ENCODE assay signal across 8 cellular contexts in genomic region chr14:77799863-77800730, GRCh38. TPM values are rescaled to one million over a fixed set of nuclear protein-coding genes. Genes with fewer than 3 reads are reported as not detected.
DNase-seq lines count a peak whose midpoint lies in the region; ATAC-seq and TF ChIP-seq lines count a peak whose summit lies in the region.

Gene ADCK1, plus strand, starts transcription at chr14:77800109. Its CDS starts 18,870 bp downstream, at chr14:77818979.

- H3K27ac ChIP-seq in DOHH2 (ENCODE audit: low read depth, low read length) (peak within 1 kb of the TSS; percentile 34; the same call in 1 of the 2 replicates), Peyer's patch (peak within 1 kb of the TSS; percentile 69 to 96 (median 86))
- peak within 1 kb of the TSS; percentile 81 for H3K27ac ChIP-seq in naive thymus-derived CD4-positive, alpha-beta T cell (ENCODE audit: low read depth, low read length)

- ATAC-seq in GM21737 (IDR thresholded peaks at IDR 0.05; ENCODE audit: unreplicated experiment), result peak; percentile 93
- peak; percentile 94 for ATAC-seq in naive thymus-derived CD4-positive, alpha-beta T cell
- ATAC-seq in stimulated activated naive B cell treated with anti-CD40 and anti-IgM and Interleukin-4, amounts not matched to agents 10 μg/mL and 1 μg/mL and 100 μg/mL, for 72 hours (replicated peaks), result peak; percentile 95 to 96

- CTCF ChIA-PET in naive thymus-derived CD4-positive, alpha-beta T cell (lab: Charles Lee), result no interaction called here

- H3K4me1 ChIP-seq in DOHH2 (ENCODE audit: control insufficient read depth, low read length) (peaks cover 16% of the 10 kb centered on the region), Peyer's patch (no peaks in the 10 kb centered on the region)
- H3K4me1 ChIP-seq in naive thymus-derived CD4-positive, alpha-beta T cell (ENCODE audit: control insufficient read depth in 2 of 2, insufficient read depth in 2 of 2, low read length in 2 of 2), result no peaks in the 10 kb centered on the region

- H3K4me3 Mint-ChIP-seq in activated T-helper 1 cell treated with anti-CD3 and anti-CD28 coated beads, Interleukin-12 subunit alpha, Interleukin-12 subunit beta, Interleukin-2, Interleukin-4 antibody, amounts not matched to agents 30 ng/mL and 10 ng/mL and 1 ng/mL, durations not matched to agents 14 hours and 24 hours and 36 hours, result peak within 1 kb of the TSS; percentile 88
- H3K4me3 Mint-ChIP-seq in naive thymus-derived CD4-positive, alpha-beta T cell, result peak within 1 kb of the TSS; percentile 83 to 89 (median 87)
- peak within 1 kb of the TSS; percentile 93 to 96 for H3K4me3 Mint-ChIP-seq in stimulated activated naive B cell treated with anti-CD40 and anti-IgM and Interleukin-4, amounts not matched to agents 10 μg/mL and 1 μg/mL and 100 μg/mL, for 72 hours

- peak; percentile 52 to 67 for TF ChIP-seq POLR2A in Peyer's patch (IDR thresholded peaks at IDR 0.05)

- H3K27me3 ChIP-seq in DOHH2 (ENCODE audit: control insufficient read depth, low read length), result no peaks in the 10 kb centered on the region
- no peaks in the 10 kb centered on the region for H3K27me3 ChIP-seq in Peyer's patch
- no peaks in the 10 kb centered on the region for H3K27me3 ChIP-seq in naive thymus-derived CD4-positive, alpha-beta T cell (ENCODE audit: control insufficient read depth in 2 of 2, insufficient read depth in 2 of 2, low read length in 2 of 2)

- H3K36me3 ChIP-seq in DOHH2 (ENCODE audit: control insufficient read depth, low read length) (no peaks in the 10 kb centered on the region; the same call in 1 of the 2 replicates), Peyer's patch (no peaks in the 10 kb centered on the region)
- no peaks in the 10 kb centered on the region for H3K36me3 ChIP-seq in naive thymus-derived CD4-positive, alpha-beta T cell (ENCODE audit: control insufficient read depth in 2 of 3, insufficient read depth in 3 of 3, low read length in 3 of 3)

- H3K36me3 Mint-ChIP-seq in activated T-helper 1 cell treated with anti-CD3 and anti-CD28 coated beads, Interleukin-12 subunit alpha, Interleukin-12 subunit beta, Interleukin-2, Interleukin-4 antibody, amounts not matched to agents 30 ng/mL and 10 ng/mL and 1 ng/mL, durations not matched to agents 14 hours and 24 hours and 36 hours (ENCODE audit: low read depth), result no peaks in the 10 kb centered on the region
- no peaks in the 10 kb centered on the region for H3K36me3 Mint-ChIP-seq in naive thymus-derived CD4-positive, alpha-beta T cell
- H3K36me3 Mint-ChIP-seq in stimulated activated naive B cell treated with anti-CD40 and anti-IgM and Interleukin-4, amounts not matched to agents 10 μg/mL and 1 μg/mL and 100 μg/mL, for 72 hours, result no peaks in the 10 kb centered on the region

- DNase-seq in KG1 (lab: John Stamatoyannopoulos, UW), result peak; percentile 84
- peak; percentile 94 to 97 (median 94) for DNase-seq in Peyer's patch
- DNase-seq in activated T-helper 1 cell treated with anti-CD3 and anti-CD28 coated beads, Interleukin-12 subunit alpha, Interleukin-12 subunit beta, Interleukin-2, Interleukin-4 antibody, amounts not matched to agents 30 ng/mL and 10 ng/mL and 1 ng/mL, durations not matched to agents 14 hours and 24 hours and 36 hours (ENCODE audit: low spot score), result peak; percentile 81
- DNase-seq in fibroblast of gingiva (ENCODE audit: low read depth), result peak; percentile 74
- DNase-seq in naive thymus-derived CD4-positive, alpha-beta T cell, result peak; percentile 74 to 87 (median 84)
- peak; percentile 82 for DNase-seq in stimulated activated naive B cell treated with anti-CD40 and anti-IgM and Interleukin-4, amounts not matched to agents 10 μg/mL and 1 μg/mL and 100 μg/mL, for 72 hours

- H3F3A ChIP-seq in DOHH2 (ENCODE audit: control insufficient read depth, insufficient read depth), result no peaks in the 10 kb centered on the region

- H3K27me3 Mint-ChIP-seq in activated T-helper 1 cell treated with anti-CD3 and anti-CD28 coated beads, Interleukin-12 subunit alpha, Interleukin-12 subunit beta, Interleukin-2, Interleukin-4 antibody, amounts not matched to agents 30 ng/mL and 10 ng/mL and 1 ng/mL, durations not matched to agents 14 hours and 24 hours and 36 hours (ENCODE audit: insufficient read depth), result peaks cover 5% of the 10 kb centered on the region
- H3K27me3 Mint-ChIP-seq in naive thymus-derived CD4-positive, alpha-beta T cell, result no peaks in the 10 kb centered on the region
- no peaks in the 10 kb centered on the region for H3K27me3 Mint-ChIP-seq in stimulated activated naive B cell treated with anti-CD40 and anti-IgM and Interleukin-4, amounts not matched to agents 10 μg/mL and 1 μg/mL and 100 μg/mL, for 72 hours

- H3K27ac Mint-ChIP-seq in activated T-helper 1 cell treated with anti-CD3 and anti-CD28 coated beads, Interleukin-12 subunit alpha, Interleukin-12 subunit beta, Interleukin-2, Interleukin-4 antibody, amounts not matched to agents 30 ng/mL and 10 ng/mL and 1 ng/mL, durations not matched to agents 14 hours and 24 hours and 36 hours, result peak within 1 kb of the TSS; percentile 80
- peak within 1 kb of the TSS; percentile 34 to 92 (median 78) for H3K27ac Mint-ChIP-seq in naive thymus-derived CD4-positive, alpha-beta T cell
- peak within 1 kb of the TSS; percentile 98 for H3K27ac Mint-ChIP-seq in stimulated activated naive B cell treated with anti-CD40 and anti-IgM and Interleukin-4, amounts not matched to agents 10 μg/mL and 1 μg/mL and 100 μg/mL, for 72 hours

- H3K4me3 ChIP-seq in DOHH2 (ENCODE audit: low read length) (peak within 1 kb of the TSS; percentile 92), Peyer's patch (peak within 1 kb of the TSS; percentile 77 to 98 (median 85))
- H3K4me3 ChIP-seq in naive thymus-derived CD4-positive, alpha-beta T cell (ENCODE audit: low read length), result peak within 1 kb of the TSS; percentile 71

- H3K9me3 Mint-ChIP-seq in activated T-helper 1 cell treated with anti-CD3 and anti-CD28 coated beads, Interleukin-12 subunit alpha, Interleukin-12 subunit beta, Interleukin-2, Interleukin-4 antibody, amounts not matched to agents 30 ng/mL and 10 ng/mL and 1 ng/mL, durations not matched to agents 14 hours and 24 hours and 36 hours, result no peaks in the 10 kb centered on the region
- H3K9me3 Mint-ChIP-seq in naive thymus-derived CD4-positive, alpha-beta T cell, result no peaks in the 10 kb centered on the region
- no peaks in the 10 kb centered on the region for H3K9me3 Mint-ChIP-seq in stimulated activated naive B cell treated with anti-CD40 and anti-IgM and Interleukin-4, amounts not matched to agents 10 μg/mL and 1 μg/mL and 100 μg/mL, for 72 hours

- TF ChIP-seq CTCF in DOHH2 (IDR thresholded peaks at IDR 0.05; ENCODE audit: low read depth, low read length, poor library complexity, severe bottlenecking) (peak; percentile 45), Peyer's patch (IDR thresholded peaks at IDR 0.05) (peak in 3 of 6 experiments; percentile 27 to 38 (median 35))

- peaks cover 14% of the 10 kb centered on the region for H3K4me1 Mint-ChIP-seq in activated T-helper 1 cell treated with anti-CD3 and anti-CD28 coated beads, Interleukin-12 subunit alpha, Interleukin-12 subunit beta, Interleukin-2, Interleukin-4 antibody, amounts not matched to agents 30 ng/mL and 10 ng/mL and 1 ng/mL, durations not matched to agents 14 hours and 24 hours and 36 hours (ENCODE audit: low read depth)
- peaks cover 0 to 17% (median 6%) of the 10 kb centered on the region in 7 donors for H3K4me1 Mint-ChIP-seq in naive thymus-derived CD4-positive, alpha-beta T cell
- peaks cover 4 to 9% of the 10 kb centered on the region in 2 donors for H3K4me1 Mint-ChIP-seq in stimulated activated naive B cell treated with anti-CD40 and anti-IgM and Interleukin-4, amounts not matched to agents 10 μg/mL and 1 μg/mL and 100 μg/mL, for 72 hours

- POLR2A ChIA-PET in naive thymus-derived CD4-positive, alpha-beta T cell (lab: Charles Lee), result interaction anchor here (1.4 to 2.0 kb wide), 2 partner anchors 40 to 479 kb away, joined by 5 to 13 read pairs; partner anchors contain the start of genes GSTZ1, POMT2 and SNW1

- intact Hi-C loops in activated T-helper 1 cell treated with anti-CD3 and anti-CD28 coated beads, Interleukin-12 subunit alpha, Interleukin-12 subunit beta, Interleukin-2, Interleukin-4 antibody, amounts not matched to agents 30 ng/mL and 10 ng/mL and 1 ng/mL, durations not matched to agents 14 hours and 24 hours and 36 hours (cut with micrococcal nuclease), result loop anchor here (1.0 to 5.0 kb wide), 4 partner anchors 39 to 478 kb away; partner anchors contain the start of genes ALKBH1, GSTZ1, POMT2 and SLIRP
- intact Hi-C loops in naive thymus-derived CD4-positive, alpha-beta T cell (cut with micrococcal nuclease), result loop anchor here (1.0 to 10.0 kb wide), 9 partner anchors 39 to 985 kb away; partner anchors contain the start of genes ALKBH1 (in 2 of the 2), GSTZ1 (in 2 of the 2), SAMD15 (in 2 of the 2) and SLIRP (in 2 of the 2)

- H3K9me2 ChIP-seq in DOHH2 (replicated peaks; ENCODE audit: control insufficient read depth, low read length), result no peaks in the 10 kb centered on the region

- H4K20me1 ChIP-seq in DOHH2 (ENCODE audit: control insufficient read depth, insufficient read depth, low read depth, low read length), result no peaks in the 10 kb centered on the region

- peak within 1 kb of the TSS; percentile 96 for H3K4me2 ChIP-seq in DOHH2 (ENCODE audit: low read length)

- peaks cover 6% of the 10 kb centered on the region for H3K79me2 ChIP-seq in DOHH2 (ENCODE audit: control insufficient read depth, low read length)

- H3K9me3 ChIP-seq in DOHH2 (ENCODE audit: control insufficient read depth, insufficient read depth, low read length) (no peaks in the 10 kb centered on the region), Peyer's patch (no peaks in the 10 kb centered on the region)
- H3K9me3 ChIP-seq in naive thymus-derived CD4-positive, alpha-beta T cell (ENCODE audit: control insufficient read depth in 2 of 3, low read length in 3 of 3), result no peaks in the 10 kb centered on the region

RNA-seq across cellular contexts. Expression of gene ADCK1, which starts in this region (rescaled TPM):
- 10 to 100 TPM; 10.7 to 33.0 (median 18.9) TPM for total RNA-seq in Peyer's patch
- total RNA-seq in activated T-helper 1 cell treated with anti-CD3 and anti-CD28 coated beads, Interleukin-12 subunit alpha, Interleukin-12 subunit beta, Interleukin-2, Interleukin-4 antibody, amounts not matched to agents 30 ng/mL and 10 ng/mL and 1 ng/mL, durations not matched to agents 14 hours and 24 hours and 36 hours, result 3.9 and 5.4 TPM in 2 replicates
- total RNA-seq in naive thymus-derived CD4-positive, alpha-beta T cell, result 10 to 100 TPM in 3 of 5 experiments, 1 to 10 TPM in 2; 4.5 to 10.6 (median 10.3) TPM
- polyA plus RNA-seq in naive thymus-derived CD4-positive, alpha-beta T cell, result 1 to 10 TPM; 6.6 to 8.8 TPM

Comparison
In these comparisons a context has a peak if more than half of its experiments do, and no peak if none do; other contexts are left out.
1. Peak in every context shown above with its lines: DNase-seq, ATAC-seq, H3K4me3 ChIP-seq and H3K27ac ChIP-seq.
2. H3K27ac ChIP-seq: peak in every context shown above with its lines; median percentile 86 in Peyer's patch; 81 in naive thymus-derived CD4-positive, alpha-beta T cell; 34 in DOHH2.